ENCODE assay signal across 9 cellular contexts in the genomic region with DNA sequence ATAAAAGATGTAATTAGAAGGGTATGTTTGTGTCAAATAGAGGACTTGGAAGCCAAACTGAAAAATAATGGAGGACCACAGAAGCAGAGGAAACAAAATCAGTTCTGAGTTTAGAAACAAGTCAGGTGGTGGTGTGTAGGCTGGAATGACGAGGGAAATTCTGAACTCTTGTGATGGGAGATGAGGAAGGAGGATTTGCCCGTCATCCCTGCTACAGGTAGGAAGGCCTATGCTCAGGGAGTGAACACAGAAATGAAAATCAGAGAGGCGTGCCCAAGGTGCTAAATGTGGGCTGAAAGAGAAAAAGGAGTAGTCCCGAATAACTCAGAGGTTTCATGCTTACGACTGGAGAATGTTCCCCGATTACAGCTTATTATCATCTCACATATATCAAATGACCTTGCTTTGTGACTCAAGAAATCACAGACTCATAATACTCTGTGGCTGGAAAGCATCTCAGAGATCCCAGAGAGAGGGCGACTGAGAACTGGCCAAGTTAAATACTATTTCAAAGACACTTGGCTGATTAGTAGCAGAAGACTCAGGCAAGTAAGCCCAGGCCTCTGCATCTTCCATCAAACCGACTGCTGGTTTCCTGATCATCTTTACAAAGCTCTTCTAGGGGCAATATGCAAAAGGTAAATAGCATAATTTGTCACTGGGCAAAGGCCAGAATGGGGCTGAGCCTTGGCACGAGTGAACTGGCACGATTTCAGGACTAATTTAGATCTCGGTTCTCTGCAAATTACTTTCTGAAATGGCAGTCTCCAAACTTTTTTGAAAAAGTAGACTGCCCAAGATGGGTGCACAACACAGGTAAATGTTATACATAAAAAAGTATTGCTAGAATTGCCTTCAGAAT.
DNase-seq lines count a peak whose midpoint lies in the region; ATAC-seq and TF ChIP-seq lines count a peak whose summit lies in the region.
"Had no signal": no experiment of that assay in that cellular context is flagged by ENCODE, and none has a peak within 500 bp of the region (broad histone marks: within the 10 kb centered on the region; RNA-seq: fewer than 3 reads in every experiment).

No MANE protein-coding gene starts in this region.

- H3K4me3 Mint-ChIP-seq in CD8-positive, alpha-beta T cell, result no peak overlapping the region

- TF ChIP-seq POLR2A in gastroesophageal sphincter (IDR thresholded peaks at IDR 0.05), result no peak
- TF ChIP-seq POLR2A in sigmoid colon (IDR thresholded peaks at IDR 0.05), result no peak

- peaks cover 9% of the 10 kb centered on the region for H3K4me1 Mint-ChIP-seq in CD8-positive, alpha-beta T cell (ENCODE audit: low read depth)

- intact Hi-C loops in sigmoid colon (cut with DNase I), result no loop called here
- intact Hi-C loops in CD8-positive, alpha-beta T cell (cut with DNase I, micrococcal nuclease), result no loop called here

- H3K36me3 ChIP-seq in gastroesophageal sphincter, result no peaks in the 10 kb centered on the region
- H3K36me3 ChIP-seq in sigmoid colon, result no peaks in the 10 kb centered on the region
- no peaks in the 10 kb centered on the region for H3K36me3 ChIP-seq in CD8-positive, alpha-beta T cell (ENCODE audit: insufficient read depth, low read length)

- H3K9me3 Mint-ChIP-seq in CD8-positive, alpha-beta T cell, result peaks cover 7% of the 10 kb centered on the region

- CTCF ChIA-PET in CD8-positive, alpha-beta T cell (lab: Charles Lee), result interaction anchor here (1.5 to 1.6 kb wide), 2 partner anchors 25 to 61 kb away, joined by 3 to 7 read pairs; no protein-coding TSS in a partner anchor

- no peak for TF ChIP-seq EP300 in gastroesophageal sphincter (IDR thresholded peaks at IDR 0.05)
- no peak for TF ChIP-seq EP300 in sigmoid colon (IDR thresholded peaks at IDR 0.05)

- ATAC-seq in gastroesophageal sphincter, result no peak
- no peak for ATAC-seq in GM21367 (IDR thresholded peaks at IDR 0.05; ENCODE audit: unreplicated experiment)
- no peak for ATAC-seq in GM18502 (IDR thresholded peaks at IDR 0.05; ENCODE audit: poor library complexity, unreplicated experiment)
- ATAC-seq in CD8-positive, alpha-beta T cell, result no peak

- H3K36me3 Mint-ChIP-seq in CD8-positive, alpha-beta T cell, result peaks cover 17% of the 10 kb centered on the region

- H3K4me1 ChIP-seq in gastroesophageal sphincter (peaks cover 13 to 36% (median 18%) of the 10 kb centered on the region in 3 donors), sigmoid colon (peaks cover 0 to 35% (median 29%) of the 10 kb centered on the region in 4 donors)
- no peaks in the 10 kb centered on the region for H3K4me1 ChIP-seq in CD8-positive, alpha-beta T cell (ENCODE audit: insufficient read depth, low read length)

- POLR2A ChIA-PET in CD8-positive, alpha-beta T cell (lab: Charles Lee), result no interaction called here

- H3K4me3 ChIP-seq in gastroesophageal sphincter (no peak overlapping the region), sigmoid colon (no peak overlapping the region)
- H3K4me3 ChIP-seq in CD8-positive, alpha-beta T cell (ENCODE audit: low read depth, low read length), result no peak overlapping the region

- peak overlapping the region in 3 of 4 donors; percentile 55 to 73 (median 56) for H3K27ac ChIP-seq in gastroesophageal sphincter
- peak overlapping the region; percentile 40 to 79 (median 62) for H3K27ac ChIP-seq in sigmoid colon
- no peak overlapping the region for H3K27ac ChIP-seq in CD8-positive, alpha-beta T cell (ENCODE audit: low read depth, low read length)

- H3K9me3 ChIP-seq in gastroesophageal sphincter, result no peaks in the 10 kb centered on the region
- no peaks in the 10 kb centered on the region for H3K9me3 ChIP-seq in sigmoid colon
- H3K9me3 ChIP-seq in CD8-positive, alpha-beta T cell (ENCODE audit: low read length), result no peaks in the 10 kb centered on the region

- no peaks in the 10 kb centered on the region for H3K27me3 Mint-ChIP-seq in CD8-positive, alpha-beta T cell (ENCODE audit: low read depth)

- TF ChIP-seq CTCF in gastroesophageal sphincter (IDR thresholded peaks at IDR 0.05) (no peak), sigmoid colon (IDR thresholded peaks at IDR 0.05) (no peak)
- no peak for TF ChIP-seq CTCF in CD8-positive, alpha-beta T cell (IDR thresholded peaks at IDR 0.05)

- no peak overlapping the region for H3K27ac Mint-ChIP-seq in CD8-positive, alpha-beta T cell

- H3K27me3 ChIP-seq in gastroesophageal sphincter (no peaks in the 10 kb centered on the region), sigmoid colon (no peaks in the 10 kb centered on the region)
- no peaks in the 10 kb centered on the region for H3K27me3 ChIP-seq in CD8-positive, alpha-beta T cell (ENCODE audit: insufficient read depth, low read length)

- 18 to 23% methylated on average over 7 to 11 of the region's 11 CpGs for WGBS in gastroesophageal sphincter (ENCODE audit: low coverage in 1 of 2), 2 donors
- WGBS in sigmoid colon, 2 donors, result 27 to 57% methylated on average over 11 of the region's 11 CpGs

- DNase-seq in EL (peak; percentile 57), RPMI8226 (peak; percentile 10), sigmoid colon (no peak), cerebellum (ENCODE audit: low spot score) (no peak)
- DNase-seq in CD8-positive, alpha-beta T cell, result no peak
- DNase-seq: MM.1S had no signal

Comparison
In these comparisons a context has a peak if more than half of its experiments do, and no peak if none do; other contexts are left out.
1. DNase-seq: peak in EL (single experiment) and RPMI8226 (single experiment); none in sigmoid colon (single experiment), cerebellum (single experiment) and CD8-positive, alpha-beta T cell (0 of 7).